ENCODE assay signal across 2 cellular contexts in the genomic region with DNA sequence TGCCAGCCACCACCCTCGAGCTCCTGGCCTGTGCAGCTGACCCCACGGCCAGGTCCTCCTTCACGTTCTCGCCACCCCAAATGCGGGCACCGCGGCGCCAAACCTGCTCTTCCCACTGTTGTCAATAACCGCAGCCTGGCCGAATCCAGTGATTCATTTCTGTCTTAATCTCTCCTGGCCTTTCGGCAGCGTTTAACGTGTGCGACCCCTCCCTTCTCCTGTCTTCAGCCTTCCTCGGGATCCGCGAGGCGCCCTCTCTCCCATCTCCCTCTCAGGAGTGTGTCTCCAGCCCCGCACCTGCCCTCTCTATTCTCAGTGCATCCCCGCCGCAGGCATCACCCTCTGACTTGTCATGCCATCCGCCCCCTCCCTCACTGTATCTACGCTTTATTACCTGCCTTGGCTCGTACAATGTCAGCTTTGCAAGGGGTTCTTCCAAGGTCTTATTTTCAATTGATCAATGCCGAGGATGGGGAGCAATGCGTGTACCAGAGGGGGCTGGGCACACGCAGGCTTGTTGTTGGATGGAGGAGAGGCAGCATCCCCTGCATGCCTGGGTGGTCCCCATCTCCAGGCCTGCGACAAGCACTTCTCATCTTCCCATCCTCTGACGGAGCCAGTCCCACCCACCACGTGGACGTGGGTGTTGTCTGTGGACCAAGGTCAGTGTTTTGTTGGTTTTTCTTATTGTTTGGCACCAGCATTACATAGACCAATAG.
TF ChIP-seq lines count a peak whose summit lies in the region.

No MANE protein-coding gene starts in this region.

TF ChIP-seq in SK-N-SH, 30 proteins besides CTCF, POLR2A, EP300 and RAD21 (continued from another document):
- TF ChIP-seq, protein P1, sequence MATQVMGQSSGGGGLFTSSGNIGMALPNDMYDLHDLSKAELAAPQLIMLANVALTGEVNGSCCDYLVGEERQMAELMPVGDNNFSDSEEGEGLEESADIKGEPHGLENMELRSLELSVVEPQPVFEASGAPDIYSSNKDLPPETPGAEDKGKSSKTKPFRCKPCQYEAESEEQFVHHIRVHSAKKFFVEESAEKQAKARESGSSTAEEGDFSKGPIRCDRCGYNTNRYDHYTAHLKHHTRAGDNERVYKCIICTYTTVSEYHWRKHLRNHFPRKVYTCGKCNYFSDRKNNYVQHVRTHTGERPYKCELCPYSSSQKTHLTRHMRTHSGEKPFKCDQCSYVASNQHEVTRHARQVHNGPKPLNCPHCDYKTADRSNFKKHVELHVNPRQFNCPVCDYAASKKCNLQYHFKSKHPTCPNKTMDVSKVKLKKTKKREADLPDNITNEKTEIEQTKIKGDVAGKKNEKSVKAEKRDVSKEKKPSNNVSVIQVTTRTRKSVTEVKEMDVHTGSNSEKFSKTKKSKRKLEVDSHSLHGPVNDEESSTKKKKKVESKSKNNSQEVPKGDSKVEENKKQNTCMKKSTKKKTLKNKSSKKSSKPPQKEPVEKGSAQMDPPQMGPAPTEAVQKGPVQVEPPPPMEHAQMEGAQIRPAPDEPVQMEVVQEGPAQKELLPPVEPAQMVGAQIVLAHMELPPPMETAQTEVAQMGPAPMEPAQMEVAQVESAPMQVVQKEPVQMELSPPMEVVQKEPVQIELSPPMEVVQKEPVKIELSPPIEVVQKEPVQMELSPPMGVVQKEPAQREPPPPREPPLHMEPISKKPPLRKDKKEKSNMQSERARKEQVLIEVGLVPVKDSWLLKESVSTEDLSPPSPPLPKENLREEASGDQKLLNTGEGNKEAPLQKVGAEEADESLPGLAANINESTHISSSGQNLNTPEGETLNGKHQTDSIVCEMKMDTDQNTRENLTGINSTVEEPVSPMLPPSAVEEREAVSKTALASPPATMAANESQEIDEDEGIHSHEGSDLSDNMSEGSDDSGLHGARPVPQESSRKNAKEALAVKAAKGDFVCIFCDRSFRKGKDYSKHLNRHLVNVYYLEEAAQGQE (IDR thresholded peaks at IDR 0.05; ENCODE audit: low read depth, low read length), result no peak
- TF ChIP-seq, protein P2, sequence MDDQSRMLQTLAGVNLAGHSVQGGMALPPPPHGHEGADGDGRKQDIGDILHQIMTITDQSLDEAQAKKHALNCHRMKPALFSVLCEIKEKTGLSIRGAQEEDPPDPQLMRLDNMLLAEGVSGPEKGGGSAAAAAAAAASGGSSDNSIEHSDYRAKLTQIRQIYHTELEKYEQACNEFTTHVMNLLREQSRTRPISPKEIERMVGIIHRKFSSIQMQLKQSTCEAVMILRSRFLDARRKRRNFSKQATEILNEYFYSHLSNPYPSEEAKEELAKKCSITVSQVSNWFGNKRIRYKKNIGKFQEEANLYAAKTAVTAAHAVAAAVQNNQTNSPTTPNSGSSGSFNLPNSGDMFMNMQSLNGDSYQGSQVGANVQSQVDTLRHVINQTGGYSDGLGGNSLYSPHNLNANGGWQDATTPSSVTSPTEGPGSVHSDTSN (IDR thresholded peaks at IDR 0.05), result no peak
- TF ChIP-seq FOSL2 (IDR thresholded peaks at IDR 0.05; ENCODE audit: borderline replicate concordance, low read depth) (no peak), SMC3 (IDR thresholded peaks at IDR 0.05; ENCODE audit: low read depth, low read length) (no peak), TEAD4 (IDR thresholded peaks at IDR 0.05; ENCODE audit: borderline replicate concordance, insufficient read depth) (no peak), EZH2phosphoT487 (IDR thresholded peaks at IDR 0.05; ENCODE audit: borderline replicate concordance, low read depth) (no peak), TAF1 (IDR thresholded peaks at IDR 0.05; ENCODE audit: borderline replicate concordance, low read depth, low read length) (no peak), RFX5 (IDR thresholded peaks at IDR 0.05; ENCODE audit: low read length) (no peak)
- TF ChIP-seq, protein P3, sequence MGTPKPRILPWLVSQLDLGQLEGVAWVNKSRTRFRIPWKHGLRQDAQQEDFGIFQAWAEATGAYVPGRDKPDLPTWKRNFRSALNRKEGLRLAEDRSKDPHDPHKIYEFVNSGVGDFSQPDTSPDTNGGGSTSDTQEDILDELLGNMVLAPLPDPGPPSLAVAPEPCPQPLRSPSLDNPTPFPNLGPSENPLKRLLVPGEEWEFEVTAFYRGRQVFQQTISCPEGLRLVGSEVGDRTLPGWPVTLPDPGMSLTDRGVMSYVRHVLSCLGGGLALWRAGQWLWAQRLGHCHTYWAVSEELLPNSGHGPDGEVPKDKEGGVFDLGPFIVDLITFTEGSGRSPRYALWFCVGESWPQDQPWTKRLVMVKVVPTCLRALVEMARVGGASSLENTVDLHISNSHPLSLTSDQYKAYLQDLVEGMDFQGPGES (IDR thresholded peaks at IDR 0.05; ENCODE audit: low read depth, low read length), result no peak

TF ChIP-seq in SK-N-SH treated with all-trans-retinoic acid at 6 μM for 48 hours, 23 proteins besides CTCF, POLR2A, EP300 and RAD21 (continued from another document):
- TF ChIP-seq, protein P4, sequence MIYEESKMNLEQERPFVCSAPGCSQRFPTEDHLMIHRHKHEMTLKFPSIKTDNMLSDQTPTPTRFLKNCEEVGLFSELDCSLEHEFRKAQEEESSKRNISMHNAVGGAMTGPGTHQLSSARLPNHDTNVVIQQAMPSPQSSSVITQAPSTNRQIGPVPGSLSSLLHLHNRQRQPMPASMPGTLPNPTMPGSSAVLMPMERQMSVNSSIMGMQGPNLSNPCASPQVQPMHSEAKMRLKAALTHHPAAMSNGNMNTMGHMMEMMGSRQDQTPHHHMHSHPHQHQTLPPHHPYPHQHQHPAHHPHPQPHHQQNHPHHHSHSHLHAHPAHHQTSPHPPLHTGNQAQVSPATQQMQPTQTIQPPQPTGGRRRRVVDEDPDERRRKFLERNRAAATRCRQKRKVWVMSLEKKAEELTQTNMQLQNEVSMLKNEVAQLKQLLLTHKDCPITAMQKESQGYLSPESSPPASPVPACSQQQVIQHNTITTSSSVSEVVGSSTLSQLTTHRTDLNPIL (CRISPR knock-in tag; IDR thresholded peaks at IDR 0.05; ENCODE audit: low read depth), result no peak
- TF ChIP-seq ARNTL (CRISPR knock-in tag; IDR thresholded peaks at IDR 0.05; ENCODE audit: borderline replicate concordance, low read depth), result no peak
- no peak for TF ChIP-seq GLIS3 (CRISPR knock-in tag; IDR thresholded peaks at IDR 0.05)
- no peak for TF ChIP-seq TCF4 (CRISPR knock-in tag; IDR thresholded peaks at IDR 0.05; ENCODE audit: borderline replicate concordance)
- TF ChIP-seq, protein P5, sequence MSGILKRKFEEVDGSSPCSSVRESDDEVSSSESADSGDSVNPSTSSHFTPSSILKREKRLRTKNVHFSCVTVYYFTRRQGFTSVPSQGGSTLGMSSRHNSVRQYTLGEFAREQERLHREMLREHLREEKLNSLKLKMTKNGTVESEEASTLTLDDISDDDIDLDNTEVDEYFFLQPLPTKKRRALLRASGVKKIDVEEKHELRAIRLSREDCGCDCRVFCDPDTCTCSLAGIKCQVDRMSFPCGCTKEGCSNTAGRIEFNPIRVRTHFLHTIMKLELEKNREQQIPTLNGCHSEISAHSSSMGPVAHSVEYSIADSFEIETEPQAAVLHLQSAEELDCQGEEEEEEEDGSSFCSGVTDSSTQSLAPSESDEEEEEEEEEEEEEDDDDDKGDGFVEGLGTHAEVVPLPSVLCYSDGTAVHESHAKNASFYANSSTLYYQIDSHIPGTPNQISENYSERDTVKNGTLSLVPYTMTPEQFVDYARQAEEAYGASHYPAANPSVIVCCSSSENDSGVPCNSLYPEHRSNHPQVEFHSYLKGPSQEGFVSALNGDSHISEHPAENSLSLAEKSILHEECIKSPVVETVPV (CRISPR knock-in tag; IDR thresholded peaks at IDR 0.05), result no peak
- no peak for TF ChIP-seq ESRRG (CRISPR knock-in tag; IDR thresholded peaks at IDR 0.05)
- TF ChIP-seq PPARA (CRISPR knock-in tag; IDR thresholded peaks at IDR 0.05; ENCODE audit: borderline replicate concordance), result no peak
- TF ChIP-seq OSR1 (CRISPR knock-in tag; IDR thresholded peaks at IDR 0.05), result no peak
- TF ChIP-seq ISL1 (CRISPR knock-in tag; IDR thresholded peaks at IDR 0.05), result no peak
